Comparison of ENCODE assay signal across 8 cellular contexts in genomic region chr16:88924834-88925539, GRCh38. TPM values are rescaled to one million over a fixed set of nuclear protein-coding genes. Genes with fewer than 3 reads are reported as not detected.
DNase-seq lines count a peak whose midpoint lies in the region; ATAC-seq and TF ChIP-seq lines count a peak whose summit lies in the region.

No MANE protein-coding gene starts in this region.

- DNase-seq in EH (ENCODE audit: low read depth) (peak; percentile 82), HFFc6 (peak; percentile 52), OCI-LY7 (ENCODE audit: low spot score) (peak; percentile 92), non-pigmented ciliary epithelial cell (ENCODE audit: low read depth) (peak; percentile 41), NCI-H748 treated with DMSO at 0.1 percent for 48 hours (lab: John Stamatoyannopoulos, UW) (no peak), NCI-H774 (lab: John Stamatoyannopoulos, UW) (no peak), hippocampal formation (lab: John Stamatoyannopoulos, UW) (no peak)
- no peak for DNase-seq in effector memory CD8-positive, alpha-beta T cell

- no peaks in the 10 kb centered on the region for H3K9me3 ChIP-seq in OCI-LY7 (ENCODE audit: low read length)

- CTCF ChIA-PET in OCI-LY7 (lab: Charles Lee; ENCODE audit: unreplicated experiment): no interaction called here

- H3K36me3 Mint-ChIP-seq in HFFc6 (ENCODE audit: low read depth): no peaks in the 10 kb centered on the region
- no peaks in the 10 kb centered on the region for H3K36me3 Mint-ChIP-seq in effector memory CD8-positive, alpha-beta T cell (ENCODE audit: insufficient read depth)

- POLR2A ChIA-PET in OCI-LY7 (lab: Charles Lee): interaction anchor here (0.6 kb wide), 1 partner anchor 317 kb away, joined by 3 read pairs; no protein-coding TSS in a partner anchor

- intact Hi-C loops in OCI-LY7 (cut with micrococcal nuclease; ENCODE audit: unreplicated experiment): no loop called here

- H3K9me3 Mint-ChIP-seq in HFFc6: peaks cover 4% of the 10 kb centered on the region
- no peaks in the 10 kb centered on the region for H3K9me3 Mint-ChIP-seq in effector memory CD8-positive, alpha-beta T cell

- peak; percentile 31 for ATAC-seq in effector memory CD8-positive, alpha-beta T cell (replicated peaks)

- H3K27ac Mint-ChIP-seq in HFFc6: no peak overlapping the region
- no peak overlapping the region for H3K27ac Mint-ChIP-seq in effector memory CD8-positive, alpha-beta T cell

- no peaks in the 10 kb centered on the region for H3K9me2 ChIP-seq in OCI-LY7 (ENCODE audit: insufficient read depth, low read length)

- no peaks in the 10 kb centered on the region for H3K36me3 ChIP-seq in OCI-LY7 (ENCODE audit: insufficient read depth, low read length)

- no peak overlapping the region for H3K27ac ChIP-seq in OCI-LY7 (ENCODE audit: low read depth, low read length, poor library complexity, severe bottlenecking)

- no peak overlapping the region for H3K4me3 ChIP-seq in OCI-LY7 (ENCODE audit: low read depth, low read length, poor library complexity, severe bottlenecking)

- H3K4me3 Mint-ChIP-seq in HFFc6: no peak overlapping the region
- no peak overlapping the region for H3K4me3 Mint-ChIP-seq in effector memory CD8-positive, alpha-beta T cell

- BruUV-seq in OCI-LY7 (replicated peaks; lab: Mats Ljungman, UMichigan): no TSS peak

- peak overlapping the region; percentile 24 for H3K4me2 ChIP-seq in OCI-LY7 (ENCODE audit: low read length)

- no peaks in the 10 kb centered on the region; the same call in 1 of the 2 replicates for H3K27me3 Mint-ChIP-seq in HFFc6 (ENCODE audit: insufficient read depth)
- peaks cover 0 to 28% of the 10 kb centered on the region in 2 donors for H3K27me3 Mint-ChIP-seq in effector memory CD8-positive, alpha-beta T cell

- no peaks in the 10 kb centered on the region; the same call in 1 of the 2 replicates for H4K20me1 ChIP-seq in OCI-LY7 (ENCODE audit: insufficient read depth, low read length)

- peak; percentile 50 for TF ChIP-seq CTCF in HFFc6 (IDR thresholded peaks at IDR 0.05)
- peak; percentile 77 for TF ChIP-seq CTCF in OCI-LY7 (conservative IDR thresholded peaks at IDR 0.05; ENCODE audit: low read length)

- no peaks in the 10 kb centered on the region for H3K79me2 ChIP-seq in OCI-LY7 (ENCODE audit: insufficient read depth, low read depth, low read length)

- H3K4me1 ChIP-seq in OCI-LY7 (ENCODE audit: insufficient read depth, low read length, poor library complexity, severe bottlenecking): peaks cover 15% of the 10 kb centered on the region

- peaks cover 6% of the 10 kb centered on the region for H3K4me1 Mint-ChIP-seq in HFFc6 (ENCODE audit: low read depth)
- H3K4me1 Mint-ChIP-seq in effector memory CD8-positive, alpha-beta T cell (ENCODE audit: low read depth in 2 of 2): no peaks in the 10 kb centered on the region

- no peak overlapping the region for H2AFZ ChIP-seq in OCI-LY7 (ENCODE audit: low read length)

RNA-seq across cellular contexts. Expression of gene CBFA2T3, which starts 52.0 kb away (rescaled TPM):
- not detected for total RNA-seq in HFFc6 (2021; fragmentation: NEBNext Ultra II Directional; extraction: Animal tissue kit (Norgen Biotek cat#: 25700))
- 1.1 and 2.2 TPM in 2 replicates for total RNA-seq in OCI-LY7 (2014; rRNA removed; shearing (Covaris generic))
- total RNA-seq in OCI-LY7 (2022): 30.8 and 48.0 TPM in 2 replicates

RNA-seq across cellular contexts. Expression of gene PABPN1L, which starts 58.5 kb away (rescaled TPM):
- total RNA-seq in HFFc6 (2021; fragmentation: NEBNext Ultra II Directional; extraction: Animal tissue kit (Norgen Biotek cat#: 25700)): not detected
- total RNA-seq in OCI-LY7 (2014; rRNA removed; shearing (Covaris generic)): not detected in 2 replicates
- 0.38 TPM in 1 of 2 replicates, not detected in the other for total RNA-seq in OCI-LY7 (2022)

Comparison
In these comparisons a context has a peak if more than half of its experiments do, and no peak if none do; other contexts are left out.
1. DNase-seq: peak in EH (single experiment), HFFc6 (single experiment), OCI-LY7 (single experiment) and non-pigmented ciliary epithelial cell (single experiment); none in effector memory CD8-positive, alpha-beta T cell (0 of 3), NCI-H748 treated with DMSO at 0.1 percent for 48 hours (single experiment), NCI-H774 (single experiment) and hippocampal formation (0 of 2).